Comparison of ENCODE assay signal across 16 cellular contexts in genomic region chr21:15224346-15225086, GRCh38.
DNase-seq lines count a peak whose midpoint lies in the region; ATAC-seq and TF ChIP-seq lines count a peak whose summit lies in the region.
"Had no signal": no experiment of that assay in that cellular context is flagged by ENCODE, and none has a peak within 500 bp of the region (broad histone marks: within the 10 kb centered on the region; RNA-seq: fewer than 3 reads in every experiment).

No MANE protein-coding gene starts in this region.

- peaks cover 0 to 8% of the 10 kb centered on the region in 2 donors for H3K27me3 Mint-ChIP-seq in natural killer cell treated with Interleukin-12 subunit alpha and Interleukin-12 subunit beta and Interleukin-15 and Interleukin-18, amount 100 ng/mL, for 72 hours
- H3K27me3 Mint-ChIP-seq: activated B cell treated with CpG ODN at 0.5 μM for 24 hours, B cell had no signal

- H3K36me3 ChIP-seq in ACC112 (ENCODE audit: insufficient read depth, low read length) (no peaks in the 10 kb centered on the region), adipocyte (ENCODE audit: control insufficient read depth, insufficient read depth, low read length, severe bottlenecking) (no peaks in the 10 kb centered on the region)
- H3K36me3 ChIP-seq: spleen, tibial nerve had no signal

- H3K9ac ChIP-seq in adipocyte (ENCODE audit: low read length) = no peak overlapping the region

- CTCF ChIA-PET in HEK293T (lab: Yijun Ruan, JAX) = no interaction called here

- no peak overlapping the region for H3K27ac Mint-ChIP-seq in natural killer cell treated with Interleukin-12 subunit alpha and Interleukin-12 subunit beta and Interleukin-15 and Interleukin-18, amount 100 ng/mL, for 72 hours
- H3K27ac Mint-ChIP-seq: activated B cell treated with CpG ODN at 0.5 μM for 24 hours, B cell, naive B cell had no signal

- H2AFZ ChIP-seq in ACC112 (ENCODE audit: low read length, unreplicated experiment) = no peak overlapping the region

- no peak overlapping the region; the same call in 1 of the 2 replicates for H3K4me3 ChIP-seq in ACC112 (ENCODE audit: low read depth, low read length)
- H3K4me3 ChIP-seq in adipocyte (ENCODE audit: low read length) = no peak overlapping the region
- H3K4me3 ChIP-seq: SK-N-MC, spleen, tibial nerve had no signal

- no peaks in the 10 kb centered on the region for H3K79me2 ChIP-seq in ACC112 (ENCODE audit: control insufficient read depth, insufficient read depth, low read length, unreplicated experiment)

- no peak for ATAC-seq in natural killer cell treated with Interleukin-12 subunit alpha and Interleukin-12 subunit beta and Interleukin-15 and Interleukin-18, amount 100 ng/mL, for 72 hours

- no peaks in the 10 kb centered on the region for H3K9me3 ChIP-seq in adipocyte (ENCODE audit: control insufficient read depth, low read length)
- H3K9me3 ChIP-seq: spleen, tibial nerve had no signal

- DNase-seq in HCEC 1CT = peak; percentile 89
- peak; percentile 5 for DNase-seq in adipocyte (ENCODE audit: low read depth)
- peak; percentile 65 for DNase-seq in glomerular visceral epithelial cell (ENCODE audit: extremely low spot score)
- DNase-seq in HEK293T (ENCODE audit: extremely low spot score) = no peak
- no peak for DNase-seq in OCI-M2 (lab: John Stamatoyannopoulos, UW; ENCODE audit: unreplicated experiment)
- no peak for DNase-seq in activated CD8-positive, alpha-beta memory T cell treated with anti-CD3 and anti-CD28 coated beads, Interleukin-2, amount 50 U/mL, for 48 hours
- no peak for DNase-seq in natural killer cell treated with Interleukin-12 subunit alpha and Interleukin-12 subunit beta and Interleukin-15 and Interleukin-18, amount 100 ng/mL, for 72 hours (ENCODE audit: low spot score)
- DNase-seq: activated B cell treated with CpG ODN at 0.5 μM for 24 hours, naive B cell, NCI-H1417 treated with DMSO at 0.1 percent for 48 hours, NCI-H526, spleen had no signal

- no peak overlapping the region for H3K4me3 Mint-ChIP-seq in natural killer cell treated with Interleukin-12 subunit alpha and Interleukin-12 subunit beta and Interleukin-15 and Interleukin-18, amount 100 ng/mL, for 72 hours
- H3K4me3 Mint-ChIP-seq: activated B cell treated with CpG ODN at 0.5 μM for 24 hours, B cell, naive B cell had no signal

- H3K36me3 Mint-ChIP-seq in natural killer cell treated with Interleukin-12 subunit alpha and Interleukin-12 subunit beta and Interleukin-15 and Interleukin-18, amount 100 ng/mL, for 72 hours = no peaks in the 10 kb centered on the region
- H3K36me3 Mint-ChIP-seq: naive B cell had no signal

- POLR2A ChIA-PET in HEK293T (lab: Yijun Ruan, JAX) = no interaction called here

- peaks cover 39% of the 10 kb centered on the region for H3K4me1 ChIP-seq in ACC112 (ENCODE audit: control insufficient read depth, insufficient read depth, low read length, unreplicated experiment)
- peaks cover 42% of the 10 kb centered on the region for H3K4me1 ChIP-seq in adipocyte (ENCODE audit: control insufficient read depth, insufficient read depth, low read length)

- peaks cover 7% of the 10 kb centered on the region for H3K9me3 Mint-ChIP-seq in natural killer cell treated with Interleukin-12 subunit alpha and Interleukin-12 subunit beta and Interleukin-15 and Interleukin-18, amount 100 ng/mL, for 72 hours
- H3K9me3 Mint-ChIP-seq: activated B cell treated with CpG ODN at 0.5 μM for 24 hours, naive B cell had no signal

- peak overlapping the region; percentile 87 for H3K27ac ChIP-seq in ACC112 (ENCODE audit: low read depth, low read length)
- H3K27ac ChIP-seq: SK-N-MC, spleen, tibial nerve had no signal

- H3K27me3 ChIP-seq in ACC112 (ENCODE audit: insufficient read depth, low read length) (no peaks in the 10 kb centered on the region), adipocyte (replicated peaks; ENCODE audit: control insufficient read depth, insufficient read depth, low read length) (no peaks in the 10 kb centered on the region)
- H3K27me3 ChIP-seq: spleen, tibial nerve had no signal

- H3K4me1 Mint-ChIP-seq in natural killer cell treated with Interleukin-12 subunit alpha and Interleukin-12 subunit beta and Interleukin-15 and Interleukin-18, amount 100 ng/mL, for 72 hours (ENCODE audit: low read depth in 2 of 2) = peaks cover 0 to 2% of the 10 kb centered on the region in 2 donors

TF ChIP-seq in HEK293T, 16 proteins besides CTCF, POLR2A, EP300 and RAD21:
- no peak for TF ChIP-seq SP1 (IDR thresholded peaks at IDR 0.05)
- TF ChIP-seq LEF1 (IDR thresholded peaks at IDR 0.05; ENCODE audit: borderline replicate concordance) = no peak
- no peak for TF ChIP-seq FOXA1 (IDR thresholded peaks at IDR 0.05)
- TF ChIP-seq ELF4 (IDR thresholded peaks at IDR 0.05) = no peak
- TF ChIP-seq ARNT (IDR thresholded peaks at IDR 0.05) = no peak
- no peak for TF ChIP-seq SUZ12 (IDR thresholded peaks at IDR 0.05)
- no peak for TF ChIP-seq NFRKB (IDR thresholded peaks at IDR 0.05)
- TF ChIP-seq TARDBP (IDR thresholded peaks at IDR 0.05) = no peak
- no peak for TF ChIP-seq L3MBTL2 (conservative IDR thresholded peaks at IDR 0.05)
- TF ChIP-seq FOXK2 (IDR thresholded peaks at IDR 0.05) = no peak
- TF ChIP-seq PKNOX1 (IDR thresholded peaks at IDR 0.05) = no peak
- no peak for TF ChIP-seq BHLHE40 (IDR thresholded peaks at IDR 0.05; ENCODE audit: borderline replicate concordance)
- TF ChIP-seq FOXM1 (IDR thresholded peaks at IDR 0.05; ENCODE audit: borderline replicate concordance) = no peak
- TF ChIP-seq CTBP1 (IDR thresholded peaks at IDR 0.05; ENCODE audit: borderline replicate concordance) = no peak
- TF ChIP-seq ZNF384 (IDR thresholded peaks at IDR 0.05) = no peak
- TF ChIP-seq HDGF (IDR thresholded peaks at IDR 0.05; ENCODE audit: borderline replicate concordance) = no peak

Comparison
In these comparisons a context has a peak if more than half of its experiments do, and no peak if none do; other contexts are left out.
1. DNase-seq: peak in HCEC 1CT (single experiment), adipocyte (single experiment) and glomerular visceral epithelial cell (single experiment); none in HEK293T (single experiment), OCI-M2 (single experiment), activated CD8-positive, alpha-beta memory T cell treated with anti-CD3 and anti-CD28 coated beads, Interleukin-2, amount 50 U/mL, for 48 hours (single experiment) and natural killer cell treated with Interleukin-12 subunit alpha and Interleukin-12 subunit beta and Interleukin-15 and Interleukin-18, amount 100 ng/mL, for 72 hours (single experiment).